In genomic region chr11:120651396-120651795, GRCh38 we compare ENCODE assay signal across 24 cellular contexts.
DNase-seq lines count a peak whose midpoint lies in the region; ATAC-seq and TF ChIP-seq lines count a peak whose summit lies in the region.
"Had no signal": no experiment of that assay in that cellular context is flagged by ENCODE, and none has a peak within 500 bp of the region (broad histone marks: within the 10 kb centered on the region; RNA-seq: fewer than 3 reads in every experiment).

No MANE protein-coding gene starts in this region.

- no peaks in the 10 kb centered on the region for H3K9me3 Mint-ChIP-seq in natural killer cell treated with Interleukin-12 subunit alpha and Interleukin-12 subunit beta and Interleukin-15 and Interleukin-18, amount 100 ng/mL, for 72 hours
- no peaks in the 10 kb centered on the region for H3K9me3 Mint-ChIP-seq in natural killer cell
- H3K9me3 Mint-ChIP-seq in stimulated activated naive B cell treated with anti-CD40 and anti-IgM and Interleukin-4, amounts not matched to agents 10 μg/mL and 1 μg/mL and 100 μg/mL, for 72 hours = no peaks in the 10 kb centered on the region
- H3K9me3 Mint-ChIP-seq: CD4-positive, alpha-beta memory T cell had no signal

- H3K27ac Mint-ChIP-seq in natural killer cell treated with Interleukin-12 subunit alpha and Interleukin-12 subunit beta and Interleukin-15 and Interleukin-18, amount 100 ng/mL, for 72 hours = no peak overlapping the region
- no peak overlapping the region for H3K27ac Mint-ChIP-seq in natural killer cell
- H3K27ac Mint-ChIP-seq in stimulated activated naive B cell treated with anti-CD40 and anti-IgM and Interleukin-4, amounts not matched to agents 10 μg/mL and 1 μg/mL and 100 μg/mL, for 72 hours = no peak overlapping the region
- H3K27ac Mint-ChIP-seq: CD4-positive, alpha-beta memory T cell; CD4-positive, CD25-positive, alpha-beta regulatory T cell; CD8-positive, alpha-beta memory T cell had no signal

- no peak for ATAC-seq in natural killer cell treated with Interleukin-12 subunit alpha and Interleukin-12 subunit beta and Interleukin-15 and Interleukin-18, amount 100 ng/mL, for 72 hours
- no peak for ATAC-seq in natural killer cell
- ATAC-seq in stimulated activated naive B cell treated with anti-CD40 and anti-IgM and Interleukin-4, amounts not matched to agents 10 μg/mL and 1 μg/mL and 100 μg/mL, for 72 hours (replicated peaks) = no peak
- ATAC-seq: GM12878 had no signal

- intact Hi-C loops in natural killer cell (cut with micrococcal nuclease) (no loop called here), spleen (cut with DNase I; ENCODE audit: low total_unique reads) (no loop called here)

- DNase-seq in natural killer cell treated with Interleukin-12 subunit alpha and Interleukin-12 subunit beta and Interleukin-15 and Interleukin-18, amount 100 ng/mL, for 72 hours (ENCODE audit: low spot score) = peak; percentile 8
- DNase-seq in natural killer cell (no peak), mesenteric fat pad (ENCODE audit: low spot score) (peak; percentile 53), spleen (peak; percentile 21), NAMALWA (ENCODE audit: low spot score) (no peak)
- DNase-seq in stimulated activated naive B cell treated with anti-CD40 and anti-IgM and Interleukin-4, amounts not matched to agents 10 μg/mL and 1 μg/mL and 100 μg/mL, for 72 hours = no peak
- DNase-seq: 8988T; ACHN; BE2C; C1 segment of cervical spinal cord; CD4-positive, alpha-beta memory T cell; CD4-positive, CD25-positive, alpha-beta regulatory T cell; COR-L47; DMS 273 treated with DMSO at 0.1 percent for 48 hours; DMS153; DMS53; DMS79; DND-41; EL; GDM1 had no signal

- H3K27ac ChIP-seq in spleen = no peak overlapping the region
- H3K27ac ChIP-seq: BLaER1 had no signal

- 80 to 94% (median 84%) methylated on average over 3 of the region's 3 CpGs for WGBS in spleen, 5 donors

- H3K4me3 Mint-ChIP-seq in natural killer cell treated with Interleukin-12 subunit alpha and Interleukin-12 subunit beta and Interleukin-15 and Interleukin-18, amount 100 ng/mL, for 72 hours = no peak overlapping the region
- H3K4me3 Mint-ChIP-seq in natural killer cell = no peak overlapping the region
- no peak overlapping the region for H3K4me3 Mint-ChIP-seq in stimulated activated naive B cell treated with anti-CD40 and anti-IgM and Interleukin-4, amounts not matched to agents 10 μg/mL and 1 μg/mL and 100 μg/mL, for 72 hours
- H3K4me3 Mint-ChIP-seq: CD14-positive monocyte; CD4-positive, alpha-beta memory T cell; CD4-positive, CD25-positive, alpha-beta regulatory T cell; CD8-positive, alpha-beta memory T cell had no signal

- H3K4me1 Mint-ChIP-seq in natural killer cell treated with Interleukin-12 subunit alpha and Interleukin-12 subunit beta and Interleukin-15 and Interleukin-18, amount 100 ng/mL, for 72 hours (ENCODE audit: low read depth in 2 of 2) = peaks cover 10 to 14% of the 10 kb centered on the region in 2 donors
- peaks cover 8 to 19% of the 10 kb centered on the region in 2 donors for H3K4me1 Mint-ChIP-seq in natural killer cell
- peaks cover 8 to 10% of the 10 kb centered on the region in 2 donors for H3K4me1 Mint-ChIP-seq in stimulated activated naive B cell treated with anti-CD40 and anti-IgM and Interleukin-4, amounts not matched to agents 10 μg/mL and 1 μg/mL and 100 μg/mL, for 72 hours
- H3K4me1 Mint-ChIP-seq: CD14-positive monocyte; CD4-positive, alpha-beta memory T cell; CD4-positive, CD25-positive, alpha-beta regulatory T cell had no signal

- no peak overlapping the region for H3K4me3 ChIP-seq in spleen
- H3K4me3 ChIP-seq: BLaER1, GM12878 had no signal

- no peaks in the 10 kb centered on the region for H3K36me3 ChIP-seq in spleen
- H3K36me3 ChIP-seq: BE2C, BLaER1 had no signal

- TF ChIP-seq CTCF in natural killer cell (IDR thresholded peaks at IDR 0.05) (no peak), spleen (IDR thresholded peaks at IDR 0.05 in 8 of 11, conservative IDR thresholded peaks at IDR 0.05 in 3 of 11) (no peak)

- peaks cover 0 to 6% of the 10 kb centered on the region in 2 donors for H3K27me3 Mint-ChIP-seq in natural killer cell treated with Interleukin-12 subunit alpha and Interleukin-12 subunit beta and Interleukin-15 and Interleukin-18, amount 100 ng/mL, for 72 hours
- H3K27me3 Mint-ChIP-seq in natural killer cell (ENCODE audit: low read depth in 2 of 2) = peaks cover 0 to 8% of the 10 kb centered on the region in 2 donors
- peaks cover 13 to 23% of the 10 kb centered on the region in 2 donors for H3K27me3 Mint-ChIP-seq in stimulated activated naive B cell treated with anti-CD40 and anti-IgM and Interleukin-4, amounts not matched to agents 10 μg/mL and 1 μg/mL and 100 μg/mL, for 72 hours
- H3K27me3 Mint-ChIP-seq: CD4-positive, CD25-positive, alpha-beta regulatory T cell had no signal

- H3K27me3 ChIP-seq in spleen (replicated peaks in 1 of 7) = peaks cover 0 to 18% (median 0%) of the 10 kb centered on the region in 7 donors
- H3K27me3 ChIP-seq: BE2C, BLaER1 had no signal

- TF ChIP-seq POLR2A in spleen (IDR thresholded peaks at IDR 0.05) = no peak

- H3K36me3 Mint-ChIP-seq in natural killer cell treated with Interleukin-12 subunit alpha and Interleukin-12 subunit beta and Interleukin-15 and Interleukin-18, amount 100 ng/mL, for 72 hours = no peaks in the 10 kb centered on the region
- H3K36me3 Mint-ChIP-seq in natural killer cell = no peaks in the 10 kb centered on the region
- peaks cover 0 to 9% of the 10 kb centered on the region in 2 donors for H3K36me3 Mint-ChIP-seq in stimulated activated naive B cell treated with anti-CD40 and anti-IgM and Interleukin-4, amounts not matched to agents 10 μg/mL and 1 μg/mL and 100 μg/mL, for 72 hours
- H3K36me3 Mint-ChIP-seq: CD14-positive monocyte; CD4-positive, alpha-beta memory T cell; CD4-positive, CD25-positive, alpha-beta regulatory T cell; CD8-positive, alpha-beta memory T cell had no signal

- H3K4me1 ChIP-seq in spleen = no peaks in the 10 kb centered on the region
- H3K4me1 ChIP-seq: BE2C had no signal

- peaks cover 0 to 2% (median 0%) of the 10 kb centered on the region in 8 donors for H3K9me3 ChIP-seq in spleen
- H3K9me3 ChIP-seq: BE2C, BLaER1 had no signal

Comparison
In these comparisons a context has a peak if more than half of its experiments do, and no peak if none do; other contexts are left out.
1. DNase-seq: peak in natural killer cell treated with Interleukin-12 subunit alpha and Interleukin-12 subunit beta and Interleukin-15 and Interleukin-18, amount 100 ng/mL, for 72 hours (single experiment), mesenteric fat pad (single experiment) and spleen (single experiment); none in natural killer cell (single experiment), NAMALWA (single experiment) and stimulated activated naive B cell treated with anti-CD40 and anti-IgM and Interleukin-4, amounts not matched to agents 10 μg/mL and 1 μg/mL and 100 μg/mL, for 72 hours (single experiment).